Comparison of ENCODE assay signal across 1 cellular context in the genomic region with DNA sequence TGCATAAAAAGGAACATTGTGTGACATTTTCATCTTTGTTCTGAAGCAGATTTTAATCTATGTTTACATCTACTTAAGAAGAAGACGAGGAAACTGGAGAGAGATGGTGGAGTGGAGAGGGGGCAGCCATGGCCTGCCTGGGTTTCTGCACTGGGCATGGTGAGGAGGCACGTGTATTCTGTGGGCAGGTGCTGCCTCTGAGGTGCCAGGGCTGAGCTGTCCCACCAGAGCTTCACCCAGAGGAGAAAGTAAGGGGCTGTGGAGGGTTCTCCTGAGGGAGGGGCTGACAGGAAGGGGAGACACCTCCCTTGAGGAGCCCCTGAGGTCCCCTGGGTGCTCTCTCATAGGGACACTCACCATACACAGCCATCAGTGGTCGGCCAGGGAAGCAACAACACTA.
TF ChIP-seq lines count a peak whose summit lies in the region.

No MANE protein-coding gene starts in this region.

TF ChIP-seq in GM23338, 12 proteins besides CTCF, POLR2A, EP300 and RAD21 (continued from another document):
- TF ChIP-seq, protein P1, sequence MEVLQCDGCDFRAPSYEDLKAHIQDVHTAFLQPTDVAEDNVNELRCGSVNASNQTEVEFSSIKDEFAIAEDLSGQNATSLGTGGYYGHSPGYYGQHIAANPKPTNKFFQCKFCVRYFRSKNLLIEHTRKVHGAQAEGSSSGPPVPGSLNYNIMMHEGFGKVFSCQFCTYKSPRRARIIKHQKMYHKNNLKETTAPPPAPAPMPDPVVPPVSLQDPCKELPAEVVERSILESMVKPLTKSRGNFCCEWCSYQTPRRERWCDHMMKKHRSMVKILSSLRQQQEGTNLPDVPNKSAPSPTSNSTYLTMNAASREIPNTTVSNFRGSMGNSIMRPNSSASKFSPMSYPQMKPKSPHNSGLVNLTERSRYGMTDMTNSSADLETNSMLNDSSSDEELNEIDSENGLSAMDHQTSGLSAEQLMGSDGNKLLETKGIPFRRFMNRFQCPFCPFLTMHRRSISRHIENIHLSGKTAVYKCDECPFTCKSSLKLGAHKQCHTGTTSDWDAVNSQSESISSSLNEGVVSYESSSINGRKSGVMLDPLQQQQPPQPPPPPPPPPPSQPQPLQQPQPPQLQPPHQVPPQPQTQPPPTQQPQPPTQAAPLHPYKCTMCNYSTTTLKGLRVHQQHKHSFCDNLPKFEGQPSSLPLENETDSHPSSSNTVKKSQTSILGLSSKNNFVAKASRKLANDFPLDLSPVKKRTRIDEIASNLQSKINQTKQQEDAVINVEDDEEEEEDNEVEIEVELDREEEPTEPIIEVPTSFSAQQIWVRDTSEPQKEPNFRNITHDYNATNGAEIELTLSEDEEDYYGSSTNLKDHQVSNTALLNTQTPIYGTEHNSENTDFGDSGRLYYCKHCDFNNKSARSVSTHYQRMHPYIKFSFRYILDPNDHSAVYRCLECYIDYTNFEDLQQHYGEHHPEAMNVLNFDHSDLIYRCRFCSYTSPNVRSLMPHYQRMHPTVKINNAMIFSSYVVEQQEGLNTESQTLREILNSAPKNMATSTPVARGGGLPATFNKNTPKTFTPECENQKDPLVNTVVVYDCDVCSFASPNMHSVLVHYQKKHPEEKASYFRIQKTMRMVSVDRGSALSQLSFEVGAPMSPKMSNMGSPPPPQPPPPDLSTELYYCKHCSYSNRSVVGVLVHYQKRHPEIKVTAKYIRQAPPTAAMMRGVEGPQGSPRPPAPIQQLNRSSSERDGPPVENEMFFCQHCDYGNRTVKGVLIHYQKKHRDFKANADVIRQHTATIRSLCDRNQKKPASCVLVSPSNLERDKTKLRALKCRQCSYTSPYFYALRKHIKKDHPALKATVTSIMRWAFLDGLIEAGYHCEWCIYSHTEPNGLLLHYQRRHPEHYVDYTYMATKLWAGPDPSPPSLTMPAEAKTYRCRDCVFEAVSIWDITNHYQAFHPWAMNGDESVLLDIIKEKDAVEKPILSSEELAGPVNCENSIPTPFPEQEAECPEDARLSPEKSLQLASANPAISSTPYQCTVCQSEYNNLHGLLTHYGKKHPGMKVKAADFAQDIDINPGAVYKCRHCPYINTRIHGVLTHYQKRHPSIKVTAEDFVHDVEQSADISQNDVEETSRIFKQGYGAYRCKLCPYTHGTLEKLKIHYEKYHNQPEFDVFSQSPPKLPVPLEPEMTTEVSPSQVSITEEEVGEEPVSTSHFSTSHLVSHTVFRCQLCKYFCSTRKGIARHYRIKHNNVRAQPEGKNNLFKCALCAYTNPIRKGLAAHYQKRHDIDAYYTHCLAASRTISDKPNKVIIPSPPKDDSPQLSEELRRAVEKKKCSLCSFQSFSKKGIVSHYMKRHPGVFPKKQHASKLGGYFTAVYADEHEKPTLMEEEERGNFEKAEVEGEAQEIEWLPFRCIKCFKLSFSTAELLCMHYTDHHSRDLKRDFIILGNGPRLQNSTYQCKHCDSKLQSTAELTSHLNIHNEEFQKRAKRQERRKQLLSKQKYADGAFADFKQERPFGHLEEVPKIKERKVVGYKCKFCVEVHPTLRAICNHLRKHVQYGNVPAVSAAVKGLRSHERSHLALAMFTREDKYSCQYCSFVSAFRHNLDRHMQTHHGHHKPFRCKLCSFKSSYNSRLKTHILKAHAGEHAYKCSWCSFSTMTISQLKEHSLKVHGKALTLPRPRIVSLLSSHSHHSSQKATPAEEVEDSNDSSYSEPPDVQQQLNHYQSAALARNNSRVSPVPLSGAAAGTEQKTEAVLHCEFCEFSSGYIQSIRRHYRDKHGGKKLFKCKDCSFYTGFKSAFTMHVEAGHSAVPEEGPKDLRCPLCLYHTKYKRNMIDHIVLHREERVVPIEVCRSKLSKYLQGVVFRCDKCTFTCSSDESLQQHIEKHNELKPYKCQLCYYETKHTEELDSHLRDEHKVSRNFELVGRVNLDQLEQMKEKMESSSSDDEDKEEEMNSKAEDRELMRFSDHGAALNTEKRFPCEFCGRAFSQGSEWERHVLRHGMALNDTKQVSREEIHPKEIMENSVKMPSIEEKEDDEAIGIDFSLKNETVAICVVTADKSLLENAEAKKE (CRISPR knock-in tag; IDR thresholded peaks at IDR 0.05) = no peak
- no peak for TF ChIP-seq POLR2AphosphoS5 (IDR thresholded peaks at IDR 0.05; ENCODE audit: low read depth)
- TF ChIP-seq EZH2phosphoT487 (IDR thresholded peaks at IDR 0.05; ENCODE audit: unreplicated experiment) = no peak
- TF ChIP-seq EZH2 (IDR thresholded peaks at IDR 0.05; ENCODE audit: low read depth, unreplicated experiment) = no peak
- TF ChIP-seq, protein P2, sequence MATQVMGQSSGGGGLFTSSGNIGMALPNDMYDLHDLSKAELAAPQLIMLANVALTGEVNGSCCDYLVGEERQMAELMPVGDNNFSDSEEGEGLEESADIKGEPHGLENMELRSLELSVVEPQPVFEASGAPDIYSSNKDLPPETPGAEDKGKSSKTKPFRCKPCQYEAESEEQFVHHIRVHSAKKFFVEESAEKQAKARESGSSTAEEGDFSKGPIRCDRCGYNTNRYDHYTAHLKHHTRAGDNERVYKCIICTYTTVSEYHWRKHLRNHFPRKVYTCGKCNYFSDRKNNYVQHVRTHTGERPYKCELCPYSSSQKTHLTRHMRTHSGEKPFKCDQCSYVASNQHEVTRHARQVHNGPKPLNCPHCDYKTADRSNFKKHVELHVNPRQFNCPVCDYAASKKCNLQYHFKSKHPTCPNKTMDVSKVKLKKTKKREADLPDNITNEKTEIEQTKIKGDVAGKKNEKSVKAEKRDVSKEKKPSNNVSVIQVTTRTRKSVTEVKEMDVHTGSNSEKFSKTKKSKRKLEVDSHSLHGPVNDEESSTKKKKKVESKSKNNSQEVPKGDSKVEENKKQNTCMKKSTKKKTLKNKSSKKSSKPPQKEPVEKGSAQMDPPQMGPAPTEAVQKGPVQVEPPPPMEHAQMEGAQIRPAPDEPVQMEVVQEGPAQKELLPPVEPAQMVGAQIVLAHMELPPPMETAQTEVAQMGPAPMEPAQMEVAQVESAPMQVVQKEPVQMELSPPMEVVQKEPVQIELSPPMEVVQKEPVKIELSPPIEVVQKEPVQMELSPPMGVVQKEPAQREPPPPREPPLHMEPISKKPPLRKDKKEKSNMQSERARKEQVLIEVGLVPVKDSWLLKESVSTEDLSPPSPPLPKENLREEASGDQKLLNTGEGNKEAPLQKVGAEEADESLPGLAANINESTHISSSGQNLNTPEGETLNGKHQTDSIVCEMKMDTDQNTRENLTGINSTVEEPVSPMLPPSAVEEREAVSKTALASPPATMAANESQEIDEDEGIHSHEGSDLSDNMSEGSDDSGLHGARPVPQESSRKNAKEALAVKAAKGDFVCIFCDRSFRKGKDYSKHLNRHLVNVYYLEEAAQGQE (IDR thresholded peaks at IDR 0.05; ENCODE audit: unreplicated experiment) = no peak
